Comparison of ENCODE assay signal across 26 cellular contexts in the genomic region with DNA sequence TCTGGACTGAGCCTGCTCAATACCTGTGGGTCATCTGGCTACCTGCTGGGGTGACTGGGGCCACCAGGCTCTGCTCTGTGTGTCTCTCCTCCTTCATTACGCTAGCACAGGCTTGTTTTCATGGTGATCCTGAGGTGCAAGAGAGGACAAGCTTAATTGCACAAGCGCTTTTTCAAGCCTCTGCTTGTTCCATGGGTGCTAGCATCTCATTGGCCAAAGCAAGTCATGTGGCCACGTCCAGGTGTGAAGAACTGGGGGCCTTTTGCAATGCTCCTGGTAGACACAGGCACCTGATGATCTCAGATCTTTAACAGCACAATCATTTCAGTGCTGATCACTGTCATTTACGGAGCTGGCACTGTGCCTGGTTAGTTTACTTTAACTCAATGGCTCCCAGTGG.
DNase-seq lines count a peak whose midpoint lies in the region; ATAC-seq and TF ChIP-seq lines count a peak whose summit lies in the region.
"Had no signal": no experiment of that assay in that cellular context is flagged by ENCODE, and none has a peak within 500 bp of the region (broad histone marks: within the 10 kb centered on the region; RNA-seq: fewer than 3 reads in every experiment).

No MANE protein-coding gene starts in this region.

- no peaks in the 10 kb centered on the region for H3K9me3 Mint-ChIP-seq in MCF 10A (ENCODE audit: unreplicated experiment)
- H3K9me3 Mint-ChIP-seq: activated naive CD4-positive, alpha-beta T cell treated with anti-CD3 and anti-CD28 coated beads, Interleukin-2, amount 50 U/mL, for 24 hours; nephron progenitor cell had no signal

- no peak overlapping the region for H3K4me3 Mint-ChIP-seq in MCF 10A (ENCODE audit: unreplicated experiment)
- H3K4me3 Mint-ChIP-seq: activated naive CD4-positive, alpha-beta T cell treated with anti-CD3 and anti-CD28 coated beads, Interleukin-2, amount 50 U/mL, for 24 hours; nephron progenitor cell had no signal

- no peaks in the 10 kb centered on the region for H3K36me3 ChIP-seq in A673 (ENCODE audit: insufficient read depth, low read length, poor library complexity, severe bottlenecking)
- H3K36me3 ChIP-seq: esophagus muscularis mucosa, gastroesophageal sphincter, sigmoid colon, WERI-Rb-1 had no signal

- BruUV-seq in A673 (replicated peaks; lab: Mats Ljungman, UMichigan) = no TSS peak
- BruUV-seq in MCF 10A (replicated peaks; lab: Mats Ljungman, UMichigan) = no TSS peak

- ATAC-seq in HG03342 (IDR thresholded peaks at IDR 0.05; ENCODE audit: unreplicated experiment) (no peak), HG02678 (IDR thresholded peaks at IDR 0.05; ENCODE audit: unreplicated experiment) (no peak), GM19397 (IDR thresholded peaks at IDR 0.05; ENCODE audit: unreplicated experiment) (no peak)
- ATAC-seq: gastroesophageal sphincter, mucosa of descending colon had no signal

- H3K4me1 Mint-ChIP-seq in MCF 10A (ENCODE audit: insufficient read depth, unreplicated experiment) = peaks cover 9% of the 10 kb centered on the region
- H3K4me1 Mint-ChIP-seq: activated naive CD4-positive, alpha-beta T cell treated with anti-CD3 and anti-CD28 coated beads, Interleukin-2, amount 50 U/mL, for 24 hours had no signal

- H3K9me3 ChIP-seq in A673 (ENCODE audit: low read depth, low read length, poor library complexity, severe bottlenecking) = no peaks in the 10 kb centered on the region
- H3K9me3 ChIP-seq: esophagus muscularis mucosa, gastroesophageal sphincter, mucosa of descending colon, sigmoid colon had no signal

- TF ChIP-seq CTCF in A673 (conservative IDR thresholded peaks at IDR 0.05; ENCODE audit: low read depth, low read length) = no peak
- TF ChIP-seq CTCF in MCF 10A (IDR thresholded peaks at IDR 0.05; ENCODE audit: unreplicated experiment) = no peak

- peak; percentile 45 for DNase-seq in A673 (ENCODE audit: low spot score)
- DNase-seq in NCI-H2171 treated with DMSO at 0.1 percent for 48 hours (lab: John Stamatoyannopoulos, UW) = peak; percentile 84
- peak; percentile 88 for DNase-seq in MCF 10A (ENCODE audit: unreplicated experiment)
- DNase-seq in foreskin melanocyte = no peak
- DNase-seq: ACHN; anterior cingulate cortex; central memory CD4-positive, alpha-beta T cell; DMS 273 treated with DMSO at 0.1 percent for 48 hours; GDM1; hypothalamus; mucosa of descending colon; NCI-H1092 treated with DMSO at 0.1 percent for 48 hours; NCI-H526; nephron progenitor cell; sigmoid colon; stimulated activated CD4-positive, alpha-beta T cell treated with anti-CD3 and anti-CD28 coated beads, Interleukin-15, amount 100 ng/mL, for 24 hours; stimulated activated CD8-positive, alpha-beta memory T cell treated with anti-CD3 and anti-CD28 coated beads, Interleukin-4, amount 100 ng/mL, for 48 hours; WERI-Rb-1 had no signal

- no peak overlapping the region for H3K27ac ChIP-seq in A673 (ENCODE audit: low read depth, low read length, poor library complexity, severe bottlenecking)
- H3K27ac ChIP-seq: C4-2B, esophagus muscularis mucosa, gastroesophageal sphincter, sigmoid colon, WERI-Rb-1 had no signal

- H3K4me3 ChIP-seq in A673 (ENCODE audit: low read depth, low read length, poor library complexity, severe bottlenecking) = no peak overlapping the region
- H3K4me3 ChIP-seq: esophagus muscularis mucosa, gastroesophageal sphincter, mucosa of descending colon, sigmoid colon had no signal

- no peak for TF ChIP-seq RAD21 in Ishikawa (IDR thresholded peaks at IDR 0.05; ENCODE audit: low read depth)

- no peak for TF ChIP-seq EP300 in Ishikawa (IDR thresholded peaks at IDR 0.05; ENCODE audit: borderline replicate concordance)

- H3K27ac Mint-ChIP-seq in MCF 10A (ENCODE audit: low read depth, unreplicated experiment) = no peak overlapping the region
- H3K27ac Mint-ChIP-seq: activated naive CD4-positive, alpha-beta T cell treated with anti-CD3 and anti-CD28 coated beads, Interleukin-2, amount 50 U/mL, for 24 hours; nephron progenitor cell had no signal

- H3K4me1 ChIP-seq in A673 (ENCODE audit: insufficient read depth, low read length, poor library complexity, severe bottlenecking) = peaks cover 3% of the 10 kb centered on the region
- H3K4me1 ChIP-seq: esophagus muscularis mucosa, gastroesophageal sphincter, sigmoid colon had no signal

- intact Hi-C loops in A673 (cut with micrococcal nuclease; ENCODE audit: unreplicated experiment) = no loop called here
- intact Hi-C loops in MCF 10A (cut with micrococcal nuclease) = no loop called here

- no peaks in the 10 kb centered on the region for H3K27me3 ChIP-seq in A673 (replicated peaks; ENCODE audit: insufficient read depth, low read depth, low read length, poor library complexity)
- H3K27me3 ChIP-seq: esophagus muscularis mucosa, gastroesophageal sphincter, sigmoid colon had no signal

- POLR2A ChIA-PET in A673 (lab: Charles Lee; ENCODE audit: low non-redundant PET) (no interaction called here), MCF 10A (lab: Yijun Ruan, JAX) (interaction anchor here (0.6 to 1.9 kb wide), 5 partner anchors 20 to 606 kb away, joined by 3 to 10 read pairs (median 4); no protein-coding TSS in a partner anchor)

- H3K27me3 Mint-ChIP-seq in MCF 10A (ENCODE audit: insufficient read depth, unreplicated experiment) = no peaks in the 10 kb centered on the region
- H3K27me3 Mint-ChIP-seq: activated naive CD4-positive, alpha-beta T cell treated with anti-CD3 and anti-CD28 coated beads, Interleukin-2, amount 50 U/mL, for 24 hours had no signal

- H3K36me3 Mint-ChIP-seq in MCF 10A (ENCODE audit: insufficient read depth, unreplicated experiment) = no peaks in the 10 kb centered on the region
- H3K36me3 Mint-ChIP-seq: activated naive CD4-positive, alpha-beta T cell treated with anti-CD3 and anti-CD28 coated beads, Interleukin-2, amount 50 U/mL, for 24 hours had no signal

- CTCF ChIA-PET in A673 (lab: Charles Lee) (no interaction called here), MCF 10A (lab: Yijun Ruan, JAX) (interaction anchor here (0.6 kb wide), 1 partner anchor 198 kb away, joined by 3 read pairs; no protein-coding TSS in a partner anchor)

TF ChIP-seq in Ishikawa, 13 proteins besides CTCF, POLR2A, EP300 and RAD21:
- TF ChIP-seq, protein P1, sequence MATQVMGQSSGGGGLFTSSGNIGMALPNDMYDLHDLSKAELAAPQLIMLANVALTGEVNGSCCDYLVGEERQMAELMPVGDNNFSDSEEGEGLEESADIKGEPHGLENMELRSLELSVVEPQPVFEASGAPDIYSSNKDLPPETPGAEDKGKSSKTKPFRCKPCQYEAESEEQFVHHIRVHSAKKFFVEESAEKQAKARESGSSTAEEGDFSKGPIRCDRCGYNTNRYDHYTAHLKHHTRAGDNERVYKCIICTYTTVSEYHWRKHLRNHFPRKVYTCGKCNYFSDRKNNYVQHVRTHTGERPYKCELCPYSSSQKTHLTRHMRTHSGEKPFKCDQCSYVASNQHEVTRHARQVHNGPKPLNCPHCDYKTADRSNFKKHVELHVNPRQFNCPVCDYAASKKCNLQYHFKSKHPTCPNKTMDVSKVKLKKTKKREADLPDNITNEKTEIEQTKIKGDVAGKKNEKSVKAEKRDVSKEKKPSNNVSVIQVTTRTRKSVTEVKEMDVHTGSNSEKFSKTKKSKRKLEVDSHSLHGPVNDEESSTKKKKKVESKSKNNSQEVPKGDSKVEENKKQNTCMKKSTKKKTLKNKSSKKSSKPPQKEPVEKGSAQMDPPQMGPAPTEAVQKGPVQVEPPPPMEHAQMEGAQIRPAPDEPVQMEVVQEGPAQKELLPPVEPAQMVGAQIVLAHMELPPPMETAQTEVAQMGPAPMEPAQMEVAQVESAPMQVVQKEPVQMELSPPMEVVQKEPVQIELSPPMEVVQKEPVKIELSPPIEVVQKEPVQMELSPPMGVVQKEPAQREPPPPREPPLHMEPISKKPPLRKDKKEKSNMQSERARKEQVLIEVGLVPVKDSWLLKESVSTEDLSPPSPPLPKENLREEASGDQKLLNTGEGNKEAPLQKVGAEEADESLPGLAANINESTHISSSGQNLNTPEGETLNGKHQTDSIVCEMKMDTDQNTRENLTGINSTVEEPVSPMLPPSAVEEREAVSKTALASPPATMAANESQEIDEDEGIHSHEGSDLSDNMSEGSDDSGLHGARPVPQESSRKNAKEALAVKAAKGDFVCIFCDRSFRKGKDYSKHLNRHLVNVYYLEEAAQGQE (IDR thresholded peaks at IDR 0.05; ENCODE audit: low read depth) = no peak
- TF ChIP-seq, protein P2, sequence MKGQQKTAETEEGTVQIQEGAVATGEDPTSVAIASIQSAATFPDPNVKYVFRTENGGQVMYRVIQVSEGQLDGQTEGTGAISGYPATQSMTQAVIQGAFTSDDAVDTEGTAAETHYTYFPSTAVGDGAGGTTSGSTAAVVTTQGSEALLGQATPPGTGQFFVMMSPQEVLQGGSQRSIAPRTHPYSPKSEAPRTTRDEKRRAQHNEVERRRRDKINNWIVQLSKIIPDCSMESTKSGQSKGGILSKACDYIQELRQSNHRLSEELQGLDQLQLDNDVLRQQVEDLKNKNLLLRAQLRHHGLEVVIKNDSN (IDR thresholded peaks at IDR 0.05) = peak; percentile 35; the same call in 1 of the 2 replicates
